In the genomic region with DNA sequence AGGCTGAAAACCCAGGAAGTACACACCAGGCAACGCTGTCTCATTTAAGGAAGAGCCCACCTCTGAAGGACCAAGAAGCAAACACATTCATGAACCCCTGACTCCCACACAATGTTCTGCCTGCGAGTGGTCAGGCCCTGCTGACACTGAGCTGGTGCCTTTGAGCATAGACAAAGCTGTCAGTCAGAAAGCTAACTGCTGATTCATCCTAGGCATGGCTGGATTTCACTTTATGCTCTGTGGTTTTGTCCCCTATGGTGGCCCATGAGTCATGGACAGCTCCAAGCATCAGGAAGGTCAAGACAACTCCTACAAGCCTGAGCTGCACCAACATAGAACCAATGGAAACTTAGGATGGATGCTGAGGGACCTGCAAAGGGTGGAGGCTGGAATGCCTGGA, we compare ENCODE assay signal across 1 cellular context.
TF ChIP-seq lines count a peak whose summit lies in the region.

No MANE protein-coding gene starts in this region.

TF ChIP-seq in HCT116, 20 proteins besides CTCF, POLR2A, EP300 and RAD21 (continued from another document):
- TF ChIP-seq, protein P1, sequence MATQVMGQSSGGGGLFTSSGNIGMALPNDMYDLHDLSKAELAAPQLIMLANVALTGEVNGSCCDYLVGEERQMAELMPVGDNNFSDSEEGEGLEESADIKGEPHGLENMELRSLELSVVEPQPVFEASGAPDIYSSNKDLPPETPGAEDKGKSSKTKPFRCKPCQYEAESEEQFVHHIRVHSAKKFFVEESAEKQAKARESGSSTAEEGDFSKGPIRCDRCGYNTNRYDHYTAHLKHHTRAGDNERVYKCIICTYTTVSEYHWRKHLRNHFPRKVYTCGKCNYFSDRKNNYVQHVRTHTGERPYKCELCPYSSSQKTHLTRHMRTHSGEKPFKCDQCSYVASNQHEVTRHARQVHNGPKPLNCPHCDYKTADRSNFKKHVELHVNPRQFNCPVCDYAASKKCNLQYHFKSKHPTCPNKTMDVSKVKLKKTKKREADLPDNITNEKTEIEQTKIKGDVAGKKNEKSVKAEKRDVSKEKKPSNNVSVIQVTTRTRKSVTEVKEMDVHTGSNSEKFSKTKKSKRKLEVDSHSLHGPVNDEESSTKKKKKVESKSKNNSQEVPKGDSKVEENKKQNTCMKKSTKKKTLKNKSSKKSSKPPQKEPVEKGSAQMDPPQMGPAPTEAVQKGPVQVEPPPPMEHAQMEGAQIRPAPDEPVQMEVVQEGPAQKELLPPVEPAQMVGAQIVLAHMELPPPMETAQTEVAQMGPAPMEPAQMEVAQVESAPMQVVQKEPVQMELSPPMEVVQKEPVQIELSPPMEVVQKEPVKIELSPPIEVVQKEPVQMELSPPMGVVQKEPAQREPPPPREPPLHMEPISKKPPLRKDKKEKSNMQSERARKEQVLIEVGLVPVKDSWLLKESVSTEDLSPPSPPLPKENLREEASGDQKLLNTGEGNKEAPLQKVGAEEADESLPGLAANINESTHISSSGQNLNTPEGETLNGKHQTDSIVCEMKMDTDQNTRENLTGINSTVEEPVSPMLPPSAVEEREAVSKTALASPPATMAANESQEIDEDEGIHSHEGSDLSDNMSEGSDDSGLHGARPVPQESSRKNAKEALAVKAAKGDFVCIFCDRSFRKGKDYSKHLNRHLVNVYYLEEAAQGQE (IDR thresholded peaks at IDR 0.05; ENCODE audit: low read depth): peak; percentile 54
- TF ChIP-seq JUND (IDR thresholded peaks at IDR 0.05) (peak; percentile 88), ELF1 (IDR thresholded peaks at IDR 0.05; ENCODE audit: borderline replicate concordance, low read depth) (no peak), SRF (IDR thresholded peaks at IDR 0.05; ENCODE audit: low read depth) (no peak), ZFX (IDR thresholded peaks at IDR 0.05) (no peak), TCF7L2 (IDR thresholded peaks at IDR 0.05; ENCODE audit: borderline replicate concordance, extremely low read depth, insufficient read depth, insufficient read length) (no peak), FOSL1 (IDR thresholded peaks at IDR 0.05; ENCODE audit: low read depth) (peak; percentile 88), POLR2AphosphoS5 (IDR thresholded peaks at IDR 0.05; ENCODE audit: low read depth, low read length) (0 out of 2 replicates have a peak, but pooled peaks have one; percentile 29), EZH2 (IDR thresholded peaks at IDR 0.05) (no peak)
- TF ChIP-seq, protein P2, sequence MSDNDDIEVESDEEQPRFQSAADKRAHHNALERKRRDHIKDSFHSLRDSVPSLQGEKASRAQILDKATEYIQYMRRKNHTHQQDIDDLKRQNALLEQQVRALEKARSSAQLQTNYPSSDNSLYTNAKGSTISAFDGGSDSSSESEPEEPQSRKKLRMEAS (IDR thresholded peaks at IDR 0.05): peak; percentile 68
TF ChIP-seq in HCT116: peak in this region for 9.
